In genomic region chr5:81778642-81779041, GRCh38 we compare ENCODE assay signal across 8 cellular contexts. TPM values are rescaled to one million over a fixed set of nuclear protein-coding genes. Genes with fewer than 3 reads are reported as not detected.
DNase-seq lines count a peak whose midpoint lies in the region; ATAC-seq, FAIRE-seq and TF ChIP-seq lines count a peak whose summit lies in the region.

No MANE protein-coding gene starts in this region.

- no peak for TF ChIP-seq CTCF in fibroblast of villous mesenchyme (IDR thresholded peaks at IDR 0.05; ENCODE audit: insufficient read depth, low read depth, low read length)
- TF ChIP-seq CTCF in sigmoid colon (IDR thresholded peaks at IDR 0.05): no peak

- H3K4me3 Mint-ChIP-seq in T-helper 17 cell: peak overlapping the region; percentile 89

- H3K27ac Mint-ChIP-seq in T-helper 17 cell: peak overlapping the region; percentile 99

- TF ChIP-seq POLR2A in H54 (IDR thresholded peaks at IDR 0.05; ENCODE audit: low read depth, low read length) (no peak), sigmoid colon (IDR thresholded peaks at IDR 0.05) (no peak)

- H3K36me3 ChIP-seq in sigmoid colon: no peaks in the 10 kb centered on the region

- peaks cover 18% of the 10 kb centered on the region for H3K4me1 Mint-ChIP-seq in T-helper 17 cell

- H3K4me1 ChIP-seq in sigmoid colon: peaks cover 0 to 24% (median 18%) of the 10 kb centered on the region in 4 donors

- intact Hi-C loops in sigmoid colon (cut with DNase I): no loop called here

- H3K4me3 ChIP-seq in fibroblast of villous mesenchyme (ENCODE audit: low read depth, low read length) (peak overlapping the region; percentile 19), sigmoid colon (peak overlapping the region in 3 of 4 donors; percentile 15 to 33 (median 30))

- peak overlapping the region; percentile 73 to 82 (median 80) for H3K27ac ChIP-seq in sigmoid colon

- H3K27me3 Mint-ChIP-seq in T-helper 17 cell: no peaks in the 10 kb centered on the region

- no peaks in the 10 kb centered on the region for H3K27me3 ChIP-seq in sigmoid colon

- no peak for TF ChIP-seq EP300 in sigmoid colon (IDR thresholded peaks at IDR 0.05)

- H3K9me3 ChIP-seq in T-helper 17 cell (ENCODE audit: control insufficient read depth, low read length, poor library complexity, severe bottlenecking) (no peaks in the 10 kb centered on the region), sigmoid colon (no peaks in the 10 kb centered on the region)

- FAIRE-seq in H54 (lab: Jason Lieb, UNC): peak; percentile 58

- 47 to 77% methylated on average over 3 of the region's 3 CpGs for WGBS in sigmoid colon, 2 donors

- peaks cover 3% of the 10 kb centered on the region for H3K36me3 Mint-ChIP-seq in T-helper 17 cell (ENCODE audit: low read depth)

- ATAC-seq in T-helper 17 cell (peak; percentile 51), HG02678 (IDR thresholded peaks at IDR 0.05; ENCODE audit: unreplicated experiment) (no peak), GM21825 (IDR thresholded peaks at IDR 0.05; ENCODE audit: unreplicated experiment) (no peak)

- peak; percentile 10 for DNase-seq in H54 (ENCODE audit: insufficient read length, low spot score)
- DNase-seq in T-helper 17 cell: no peak
- DNase-seq in fibroblast of villous mesenchyme (ENCODE audit: low read depth): no peak
- DNase-seq in sigmoid colon: no peak
- DNase-seq in NCI-H1694 (lab: John Stamatoyannopoulos, UW): no peak
- no peak for DNase-seq in NCI-H2171 treated with DMSO at 0.1 percent for 48 hours (lab: John Stamatoyannopoulos, UW)

RNA-seq across cellular contexts. Expression of gene SSBP2, which starts 27.7 kb away (rescaled TPM):
- total RNA-seq in T-helper 17 cell: 10 to 100 TPM; 39.6 to 43.9 TPM
- 15.5 and 18.7 TPM in 2 replicates for total RNA-seq in fibroblast of villous mesenchyme
- 10 to 100 TPM; 68.7 to 89.2 (median 84.6) TPM for total RNA-seq in sigmoid colon
- 10 to 100 TPM in 2 of 3 donors, 1 to 10 TPM in 1; 9.9 to 19.2 (median 14.1) TPM for polyA plus RNA-seq in sigmoid colon
